Comparison of ENCODE assay signal across 20 cellular contexts in genomic region chr17:81590121-81590520, GRCh38.
"Had no signal": no experiment of that assay in that cellular context is flagged by ENCODE, and none has a peak within 500 bp of the region (broad histone marks: within the 10 kb centered on the region; RNA-seq: fewer than 3 reads in every experiment).

No MANE protein-coding gene starts in this region.

- H3K27ac ChIP-seq: PC-9, SJSA1, SK-N-MC had no signal

- H3K4me2 ChIP-seq: PC-9 had no signal

- DNase-seq: KBM-7, NCI-H1092, NCI-H1105 treated with DMSO at 0.1 percent for 48 hours, NCI-H1417 treated with DMSO at 0.1 percent for 48 hours, NCI-H146, NCI-H1694 treated with DMSO at 0.1 percent for 48 hours, NCI-H1930, NCI-H2081, NCI-H2107, NCI-H2227 treated with DMSO at 0.1 percent for 48 hours, NCI-H524 treated with DMSO at 0.1 percent for 48 hours, NCI-H69, NCI-H774, OCI-M1, PC-9, RPMI8226, SHP77 treated with DMSO at 0.1 percent for 48 hours had no signal

- H2AFZ ChIP-seq: PC-9 had no signal

- H3K9me3 ChIP-seq: SJSA1 had no signal

- H3K27me3 ChIP-seq: SJSA1 had no signal

- FAIRE-seq: RCC 7860 had no signal

- H3K4me3 ChIP-seq: PC-9, SJSA1, SK-N-MC had no signal
